Comparison of ENCODE assay signal across 1 cellular context in genomic region chr16:66603537-66604375, GRCh38.
TF ChIP-seq lines count a peak whose summit lies in the region.

No MANE protein-coding gene starts in this region.

TF ChIP-seq in H1, 55 proteins besides CTCF, POLR2A, EP300 and RAD21:
- peak; percentile 42 for TF ChIP-seq EZH2 (IDR thresholded peaks at IDR 0.05; ENCODE audit: low read depth, low read length, severe bottlenecking)
- no peak for TF ChIP-seq SAP30 (IDR thresholded peaks at IDR 0.05; ENCODE audit: insufficient read depth, insufficient replicate concordance, low read length)
- no peak for TF ChIP-seq ATF3 (IDR thresholded peaks at IDR 0.05; ENCODE audit: insufficient read depth, low read depth, low read length)
- peak; percentile 56 for TF ChIP-seq POLR2AphosphoS5 (IDR thresholded peaks at IDR 0.05; ENCODE audit: low read depth, low read length)
- TF ChIP-seq EGR1 (IDR thresholded peaks at IDR 0.05; ENCODE audit: borderline replicate concordance, low read depth, low read length), result no peak
- TF ChIP-seq RNF2 (IDR thresholded peaks at IDR 0.05; ENCODE audit: borderline replicate concordance, low read depth, low read length, missing control alignments, poor library complexity, severe bottlenecking), result no peak
- TF ChIP-seq NANOG (IDR thresholded peaks at IDR 0.05; ENCODE audit: insufficient read depth, low read depth, low read length, poor library complexity, severe bottlenecking), result no peak
- 0 out of 2 replicates have a peak, but pooled peaks have one; percentile 5 for TF ChIP-seq MAX (IDR thresholded peaks at IDR 0.05)
- peak; percentile 22 for TF ChIP-seq ASH2L (IDR thresholded peaks at IDR 0.05; ENCODE audit: low read length)
- TF ChIP-seq RBBP5 (IDR thresholded peaks at IDR 0.05; ENCODE audit: borderline replicate concordance, low read depth, low read length), result 0 out of 2 replicates have a peak, but pooled peaks have one; percentile 37
- TF ChIP-seq HDAC2 (IDR thresholded peaks at IDR 0.05; ENCODE audit: borderline replicate concordance in 1 of 2, low read depth in 2 of 2, low read length in 2 of 2), result 0 out of 4 replicates have a peak, but pooled peaks have one; percentile 21 to 54
- TF ChIP-seq, protein P1, sequence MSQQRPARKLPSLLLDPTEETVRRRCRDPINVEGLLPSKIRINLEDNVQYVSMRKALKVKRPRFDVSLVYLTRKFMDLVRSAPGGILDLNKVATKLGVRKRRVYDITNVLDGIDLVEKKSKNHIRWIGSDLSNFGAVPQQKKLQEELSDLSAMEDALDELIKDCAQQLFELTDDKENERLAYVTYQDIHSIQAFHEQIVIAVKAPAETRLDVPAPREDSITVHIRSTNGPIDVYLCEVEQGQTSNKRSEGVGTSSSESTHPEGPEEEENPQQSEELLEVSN (IDR thresholded peaks at IDR 0.05), result no peak
- peak; percentile 55 for TF ChIP-seq TAF1 (IDR thresholded peaks at IDR 0.05; ENCODE audit: low read depth, low read length)
- peak; percentile 11; the same call in 1 of the 2 replicates for TF ChIP-seq TBP (IDR thresholded peaks at IDR 0.05; ENCODE audit: low read depth, low read length)
- peak; percentile 45 for TF ChIP-seq TAF7 (optimal IDR thresholded peaks at IDR 0.05; ENCODE audit: borderline replicate concordance, low read depth, low read length)
- no peak for TF ChIP-seq POU5F1 (IDR thresholded peaks at IDR 0.05; ENCODE audit: low read depth, low read length)
- no peak for TF ChIP-seq GTF2F1 (IDR thresholded peaks at IDR 0.05; ENCODE audit: borderline replicate concordance, low read depth, low read length)
- TF ChIP-seq KDM1A (IDR thresholded peaks at IDR 0.05; ENCODE audit: borderline replicate concordance, low read length), result no peak
- no peak for TF ChIP-seq SRF (IDR thresholded peaks at IDR 0.05; ENCODE audit: low read depth, low read length)
- no peak for TF ChIP-seq NRF1 (IDR thresholded peaks at IDR 0.05; ENCODE audit: low read depth, low read length)
